Comparison of ENCODE assay signal across 8 cellular contexts in genomic region chr1:114509596-114510234, GRCh38. TPM values are rescaled to one million over a fixed set of nuclear protein-coding genes. Genes with fewer than 3 reads are reported as not detected.
DNase-seq lines count a peak whose midpoint lies in the region; ATAC-seq and TF ChIP-seq lines count a peak whose summit lies in the region.

No MANE protein-coding gene starts in this region.

- no peaks in the 10 kb centered on the region for H3K9me3 ChIP-seq in HUES48 (ENCODE audit: control insufficient read depth, insufficient read depth, low read length)
- no peaks in the 10 kb centered on the region for H3K9me3 ChIP-seq in mesodermal cell (ENCODE audit: control insufficient read depth, low read length)

- no peak for ATAC-seq in HG02973 (IDR thresholded peaks at IDR 0.05; ENCODE audit: unreplicated experiment)

- H3K27me3 Mint-ChIP-seq in brain: peaks cover 18% of the 10 kb centered on the region

- peaks cover 61% of the 10 kb centered on the region for H3K79me2 ChIP-seq in ACC112 (ENCODE audit: control insufficient read depth, insufficient read depth, low read length, unreplicated experiment)

- peak overlapping the region; percentile 93 for H3K9ac ChIP-seq in HUES48 (ENCODE audit: low read depth, low read length)

- no peak for TF ChIP-seq CTCF in brain (conservative IDR thresholded peaks at IDR 0.05)

- peaks cover 26% of the 10 kb centered on the region for H3K36me3 Mint-ChIP-seq in brain

- 0 out of 2 replicates have a peak, but pooled peaks cover 6% of the 10 kb centered on the region for H3K36me3 ChIP-seq in ACC112 (ENCODE audit: insufficient read depth, low read length)
- H3K36me3 ChIP-seq in HUES48 (ENCODE audit: control insufficient read depth, insufficient read depth, low read length): peaks cover 23% of the 10 kb centered on the region
- H3K36me3 ChIP-seq in mesodermal cell (ENCODE audit: control insufficient read depth, insufficient read depth, low read length): peaks cover 27% of the 10 kb centered on the region

- H3K4me1 ChIP-seq in ACC112 (ENCODE audit: control insufficient read depth, insufficient read depth, low read length, unreplicated experiment) (peaks cover 14% of the 10 kb centered on the region), HUES48 (ENCODE audit: control insufficient read depth, insufficient read depth, low read length) (peaks cover 33% of the 10 kb centered on the region), mesodermal cell (ENCODE audit: control insufficient read depth, insufficient read depth, low read length, poor library complexity, severe bottlenecking) (peaks cover 18% of the 10 kb centered on the region)

- H3K4me1 Mint-ChIP-seq in brain: peaks cover 68% of the 10 kb centered on the region

- H3K27ac Mint-ChIP-seq in brain: peak overlapping the region; percentile 87 to 93 (median 91)

- H3K27me3 ChIP-seq in ACC112 (ENCODE audit: insufficient read depth, low read length) (no peaks in the 10 kb centered on the region), HUES48 (ENCODE audit: control insufficient read depth, insufficient read depth, low read length) (no peaks in the 10 kb centered on the region)

- in situ Hi-C loops in KBM-7 (cut with MboI; ENCODE audit: low pct_unique_long_range_greater_than_20kb, low sequenced_read_pairs): no loop called here

- peak overlapping the region; percentile 93 to 96 (median 93) for H3K4me3 Mint-ChIP-seq in brain

- WGBS in mesodermal cell (ENCODE audit: insufficient coverage in 2 of 2), 2 experiments: 0 to 1% methylated on average over 8 of the region's 8 CpGs

- H3K4me3 ChIP-seq in ACC112 (ENCODE audit: low read depth, low read length) (peak overlapping the region; percentile 95), HUES48 (ENCODE audit: low read depth, low read length) (peak overlapping the region; percentile 87), mesodermal cell (ENCODE audit: extremely low read depth, insufficient read depth, low read length, poor library complexity, severe bottlenecking) (peak overlapping the region; percentile 95)

- DNase-seq in NCI-H510A (lab: John Stamatoyannopoulos, UW): no peak
- DNase-seq in KBM-7: no peak
- no peak for DNase-seq in HuH-7 (ENCODE audit: low spot score)

- H3K27ac ChIP-seq in ACC112 (ENCODE audit: low read depth, low read length) (no peak overlapping the region), HUES48 (ENCODE audit: low read depth, low read length) (peak overlapping the region; percentile 92), mesodermal cell (ENCODE audit: low read depth, low read length, severe bottlenecking) (no peak overlapping the region)

- H3K9me3 Mint-ChIP-seq in brain: no peaks in the 10 kb centered on the region

- H2AFZ ChIP-seq in ACC112 (ENCODE audit: low read length, unreplicated experiment): no peak overlapping the region

RNA-seq across cellular contexts. Expression of gene TRIM33, which starts 1.3 kb away (rescaled TPM):
- polyA plus RNA-seq in brain (ENCODE audit: insufficient read depth, low read depth, low replicate concordance): 14.8 TPM
- polyA plus RNA-seq in mesodermal cell (2013, experiment 1 of 2): 18.9 TPM
- polyA plus RNA-seq in mesodermal cell (2013, experiment 2 of 2): 19.3 TPM
